ENCODE assay signal across 8 cellular contexts in genomic region chr6:20708367-20709124, GRCh38.
DNase-seq lines count a peak whose midpoint lies in the region; ATAC-seq, FAIRE-seq and TF ChIP-seq lines count a peak whose summit lies in the region.

No MANE protein-coding gene starts in this region.

- TF ChIP-seq RAD21 in K562 (CRISPR knock-in tag; conservative IDR thresholded peaks at IDR 0.05 in 1 of 2, IDR thresholded peaks at IDR 0.05 in 1 of 2), result no peak

- BruUV-seq in K562 (replicated peaks; lab: Mats Ljungman, UMichigan), result no TSS peak

- ATAC-seq in GM19372 (IDR thresholded peaks at IDR 0.05; ENCODE audit: low read depth, unreplicated experiment), result peak; percentile 49
- peak; percentile 65 for ATAC-seq in HG03354 (IDR thresholded peaks at IDR 0.05; ENCODE audit: poor library complexity, severe bottlenecking, unreplicated experiment)
- ATAC-seq in K562, result 0 out of 3 replicates have a peak, but pooled peaks have one; percentile 23
- no peak for ATAC-seq in Right ventricle myocardium inferior

- no peaks in the 10 kb centered on the region for H3K27me3 ChIP-seq in K562 (ENCODE audit: control insufficient read depth in 2 of 2, insufficient read depth in 2 of 2, low read length in 2 of 2)

- H2AFZ ChIP-seq in K562 (ENCODE audit: low read depth, low read length), result no peak overlapping the region

- TF ChIP-seq CTCF in K562 (IDR thresholded peaks at IDR 0.05 in 2 of 3, conservative IDR thresholded peaks at IDR 0.05 in 1 of 3; ENCODE audit: insufficient read depth in 2 of 3, low read depth in 1 of 3, low read length in 3 of 3), result no peak

- intact Hi-C loops in K562 (cut with micrococcal nuclease) (no loop called here), Right ventricle myocardium inferior (cut with DNase I) (no loop called here)

- 65% methylated on average over 3 of the region's 3 CpGs for WGBS in K562 (ENCODE audit: insufficient coverage, low coverage, missing lambda C conversion rate)

- H3K36me3 ChIP-seq in K562 (ENCODE audit: control insufficient read depth, insufficient read depth, low read length), result no peaks in the 10 kb centered on the region

- H3K9ac ChIP-seq in K562 (ENCODE audit: insufficient read depth in 1 of 2, low read depth in 2 of 2, low read length in 2 of 2), result no peak overlapping the region

- no peak overlapping the region for H3K27ac ChIP-seq in K562 (ENCODE audit: extremely low read depth, low read depth, low read length)

- POLR2A ChIA-PET in K562 (lab: Yijun Ruan, JAX), result no interaction called here

- no peak overlapping the region for H3K4me2 ChIP-seq in K562 (ENCODE audit: insufficient read depth, low read length)

- TF ChIP-seq EP300 in K562 (IDR thresholded peaks at IDR 0.05; ENCODE audit: low read length), result no peak

- no peak for FAIRE-seq in K562 (lab: Jason Lieb, UNC)

- H3K9me3 ChIP-seq in K562 (replicated peaks; ENCODE audit: control insufficient read depth, insufficient read depth, low read depth, low read length), result no peaks in the 10 kb centered on the region

- peaks cover 0 to 13% of the 10 kb centered on the region in 2 experiments; a peak in 3 of 5 replicates for H3K4me1 ChIP-seq in K562 (replicated peaks in 1 of 2; ENCODE audit: control insufficient read depth in 2 of 2, insufficient read depth in 2 of 2, low read length in 2 of 2)

- H3K9me1 ChIP-seq in K562 (ENCODE audit: control insufficient read depth, insufficient read depth, low read length), result no peaks in the 10 kb centered on the region

- H3K4me3 ChIP-seq in K562, result no peak overlapping the region

- H4K20me1 ChIP-seq in K562 (replicated peaks; ENCODE audit: control insufficient read depth, insufficient read depth, low read length), result no peaks in the 10 kb centered on the region

- DNase-seq in DMS79 (lab: John Stamatoyannopoulos, UW), result peak; percentile 71
- no peak for DNase-seq in K562 (ENCODE audit: extremely low read depth in 1 of 4, low spot score in 3 of 4)
- DNase-seq in NCI-H2227 (lab: John Stamatoyannopoulos, UW; ENCODE audit: unreplicated experiment), result no peak
- no peak for DNase-seq in NOMO-1 (lab: John Stamatoyannopoulos, UW; ENCODE audit: unreplicated experiment in 2 of 2)
- no peak for DNase-seq in Right ventricle myocardium inferior (ENCODE audit: missing footprints)
- no peak for DNase-seq in NCI-H1417 treated with DMSO at 0.1 percent for 48 hours (lab: John Stamatoyannopoulos, UW)

- CTCF ChIA-PET in K562 (lab: Yijun Ruan, JAX; ENCODE audit: low intra/inter-chr PET ratio), result no interaction called here

- in situ Hi-C loops in K562 (cut with MboI), result no loop called here

- no peak for TF ChIP-seq POLR2A in K562 (conservative IDR thresholded peaks at IDR 0.05)

- peaks cover 4% of the 10 kb centered on the region; the same call in 2 of the 3 replicates for H3K79me2 ChIP-seq in K562 (ENCODE audit: control insufficient read depth, insufficient read depth, low read length)

TF ChIP-seq in K562, 482 proteins besides CTCF, POLR2A, EP300 and RAD21:
- TF ChIP-seq ZNF655 (CRISPR knock-in tag; IDR thresholded peaks at IDR 0.05) (no peak), TRIM24 (IDR thresholded peaks at IDR 0.05) (0 out of 4 replicates have a peak, but pooled peaks of 1 of the 2 experiments have one; percentile 1)
